In the genomic region with DNA sequence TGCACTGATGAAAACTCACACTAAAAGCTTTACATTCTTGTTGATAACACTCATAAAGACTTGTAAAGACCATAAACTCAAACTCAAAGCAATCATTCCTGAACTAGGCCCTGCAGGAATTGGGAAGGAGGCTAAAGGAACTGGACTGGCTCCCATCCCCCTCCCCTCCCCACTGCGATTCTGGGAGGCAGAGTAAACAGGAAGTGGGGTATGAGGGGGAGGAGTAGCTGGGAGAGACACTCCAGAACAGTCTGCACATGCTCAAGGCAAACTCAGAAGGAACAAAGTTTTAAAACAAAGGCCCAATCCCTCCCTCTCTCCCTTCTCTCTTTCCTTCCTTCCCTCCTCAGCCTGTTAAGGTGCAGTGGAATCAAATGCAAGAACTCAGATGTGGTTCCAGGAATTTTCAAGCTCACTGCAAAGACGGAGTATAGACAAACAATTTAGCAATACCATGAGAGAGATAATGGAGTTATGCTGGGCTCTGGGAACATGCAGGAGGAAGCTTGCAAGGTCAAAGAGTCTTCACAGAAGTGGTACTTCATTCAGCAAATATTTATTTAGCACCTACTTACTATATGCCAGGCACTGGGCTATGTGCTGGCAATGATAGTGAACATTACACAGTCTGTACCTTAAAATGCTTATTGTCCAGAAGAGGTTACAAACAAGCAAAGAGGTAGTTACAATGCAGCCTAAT, we compare ENCODE assay signal across 8 cellular contexts. TPM values are rescaled to one million over a fixed set of nuclear protein-coding genes. Genes with fewer than 3 reads are reported as not detected.
DNase-seq lines count a peak whose midpoint lies in the region; ATAC-seq, FAIRE-seq and TF ChIP-seq lines count a peak whose summit lies in the region.

No MANE protein-coding gene starts in this region.

- H3K27me3 ChIP-seq in layer of hippocampus (ENCODE audit: control insufficient read depth, insufficient read depth, low read length): no peaks in the 10 kb centered on the region

- peak; percentile 47 for ATAC-seq in activated naive CD8-positive, alpha-beta T cell treated with anti-CD3 and anti-CD28 coated beads, Interleukin-2, amount 10 ng/mL, durations not matched to agents 7 days and 5 days (ENCODE audit: low read depth)
- ATAC-seq in WTC11: peak; percentile 92

- no peak for FAIRE-seq in urothelium cell line (lab: Jason Lieb, UNC)

- no peak overlapping the region for H3K27ac Mint-ChIP-seq in activated naive CD8-positive, alpha-beta T cell treated with anti-CD3 and anti-CD28 coated beads, Interleukin-2, amount 10 ng/mL, durations not matched to agents 7 days and 5 days
- H3K27ac Mint-ChIP-seq in activated naive CD8-positive, alpha-beta T cell treated with anti-CD3 and anti-CD28 coated beads for 36 hours: no peak overlapping the region
- H3K27ac Mint-ChIP-seq in WTC11: no peak overlapping the region; the same call in 1 of the 2 replicates

- H3K36me3 Mint-ChIP-seq in activated naive CD8-positive, alpha-beta T cell treated with anti-CD3 and anti-CD28 coated beads, Interleukin-2, amount 10 ng/mL, durations not matched to agents 7 days and 5 days: peaks cover 2% of the 10 kb centered on the region
- peaks cover 2% of the 10 kb centered on the region for H3K36me3 Mint-ChIP-seq in activated naive CD8-positive, alpha-beta T cell treated with anti-CD3 and anti-CD28 coated beads for 36 hours
- H3K36me3 Mint-ChIP-seq in WTC11: no peaks in the 10 kb centered on the region

- POLR2A ChIA-PET in activated naive CD8-positive, alpha-beta T cell treated with anti-CD3 and anti-CD28 coated beads, Interleukin-2, amount 10 ng/mL, durations not matched to agents 7 days and 5 days (lab: Charles Lee): interaction anchor here (0.8 to 3.9 kb wide), 3 partner anchors 13 to 167 kb away, joined by 3 to 82 read pairs (median 3); a partner anchor contains a TSS
- POLR2A ChIA-PET in WTC11 (lab: Charles Lee): interaction anchor here (0.8 to 1.4 kb wide), 2 partner anchors 13 to 16 kb away, joined by 4 read pairs; a partner anchor contains a TSS

- H3K27me3 Mint-ChIP-seq in activated naive CD8-positive, alpha-beta T cell treated with anti-CD3 and anti-CD28 coated beads, Interleukin-2, amount 10 ng/mL, durations not matched to agents 7 days and 5 days: no peaks in the 10 kb centered on the region
- H3K27me3 Mint-ChIP-seq in activated naive CD8-positive, alpha-beta T cell treated with anti-CD3 and anti-CD28 coated beads for 36 hours: no peaks in the 10 kb centered on the region
- no peaks in the 10 kb centered on the region for H3K27me3 Mint-ChIP-seq in WTC11 (ENCODE audit: low read depth)

- H3K4me1 Mint-ChIP-seq in activated naive CD8-positive, alpha-beta T cell treated with anti-CD3 and anti-CD28 coated beads, Interleukin-2, amount 10 ng/mL, durations not matched to agents 7 days and 5 days: peaks cover 6% of the 10 kb centered on the region
- peaks cover 11% of the 10 kb centered on the region for H3K4me1 Mint-ChIP-seq in activated naive CD8-positive, alpha-beta T cell treated with anti-CD3 and anti-CD28 coated beads for 36 hours
- H3K4me1 Mint-ChIP-seq in WTC11: peaks cover 7% of the 10 kb centered on the region

- H3K4me3 Mint-ChIP-seq in activated naive CD8-positive, alpha-beta T cell treated with anti-CD3 and anti-CD28 coated beads, Interleukin-2, amount 10 ng/mL, durations not matched to agents 7 days and 5 days: no peak overlapping the region
- H3K4me3 Mint-ChIP-seq in activated naive CD8-positive, alpha-beta T cell treated with anti-CD3 and anti-CD28 coated beads for 36 hours: no peak overlapping the region
- H3K4me3 Mint-ChIP-seq in WTC11: no peak overlapping the region

- no peak for TF ChIP-seq CTCF in WTC11 (IDR thresholded peaks at IDR 0.05)

- no peaks in the 10 kb centered on the region for H3K9me3 Mint-ChIP-seq in activated naive CD8-positive, alpha-beta T cell treated with anti-CD3 and anti-CD28 coated beads, Interleukin-2, amount 10 ng/mL, durations not matched to agents 7 days and 5 days
- peaks cover 4% of the 10 kb centered on the region for H3K9me3 Mint-ChIP-seq in activated naive CD8-positive, alpha-beta T cell treated with anti-CD3 and anti-CD28 coated beads for 36 hours
- H3K9me3 Mint-ChIP-seq in WTC11: peaks cover 8% of the 10 kb centered on the region

- H3K27ac ChIP-seq in layer of hippocampus (ENCODE audit: low read depth, low read length): peak overlapping the region; percentile 24

- DNase-seq in activated naive CD8-positive, alpha-beta T cell treated with anti-CD3 and anti-CD28 coated beads, Interleukin-2, amount 10 ng/mL, durations not matched to agents 7 days and 5 days: no peak
- DNase-seq in activated naive CD8-positive, alpha-beta T cell treated with anti-CD3 and anti-CD28 coated beads for 36 hours: no peak
- peak; percentile 21 for DNase-seq in WTC11 (ENCODE audit: low spot score)
- peak; percentile 40 for DNase-seq in urothelium cell line (ENCODE audit: low spot score)
- DNase-seq in DMS114 treated with DMSO at 0.1 percent for 48 hours (lab: John Stamatoyannopoulos, UW; ENCODE audit: unreplicated experiment): no peak
- DNase-seq in activated CD8-positive, alpha-beta memory T cell treated with anti-CD3 and anti-CD28 coated beads for 24 hours: no peak
- DNase-seq in NCI-H2171 (lab: John Stamatoyannopoulos, UW): no peak

- CTCF ChIA-PET in WTC11 (lab: Charles Lee): no interaction called here

TF ChIP-seq in WTC11, 78 proteins besides CTCF, POLR2A, EP300 and RAD21:
- TF ChIP-seq, protein P1, sequence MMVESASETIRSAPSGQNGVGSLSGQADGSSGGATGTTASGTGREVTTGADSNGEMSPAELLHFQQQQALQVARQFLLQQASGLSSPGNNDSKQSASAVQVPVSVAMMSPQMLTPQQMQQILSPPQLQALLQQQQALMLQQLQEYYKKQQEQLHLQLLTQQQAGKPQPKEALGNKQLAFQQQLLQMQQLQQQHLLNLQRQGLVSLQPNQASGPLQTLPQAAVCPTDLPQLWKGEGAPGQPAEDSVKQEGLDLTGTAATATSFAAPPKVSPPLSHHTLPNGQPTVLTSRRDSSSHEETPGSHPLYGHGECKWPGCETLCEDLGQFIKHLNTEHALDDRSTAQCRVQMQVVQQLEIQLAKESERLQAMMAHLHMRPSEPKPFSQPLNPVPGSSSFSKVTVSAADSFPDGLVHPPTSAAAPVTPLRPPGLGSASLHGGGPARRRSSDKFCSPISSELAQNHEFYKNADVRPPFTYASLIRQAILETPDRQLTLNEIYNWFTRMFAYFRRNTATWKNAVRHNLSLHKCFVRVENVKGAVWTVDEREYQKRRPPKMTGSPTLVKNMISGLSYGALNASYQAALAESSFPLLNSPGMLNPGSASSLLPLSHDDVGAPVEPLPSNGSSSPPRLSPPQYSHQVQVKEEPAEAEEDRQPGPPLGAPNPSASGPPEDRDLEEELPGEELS (CRISPR knock-in tag; IDR thresholded peaks at IDR 0.05): 0 out of 2 replicates have a peak, but pooled peaks have one; percentile 71
- TF ChIP-seq CBFB (CRISPR knock-in tag; IDR thresholded peaks at IDR 0.05; ENCODE audit: low read depth): no peak

RNA-seq across cellular contexts. Expression of a gene that starts 15.9 kb away (rescaled TPM):
- total RNA-seq in activated naive CD8-positive, alpha-beta T cell treated with anti-CD3 and anti-CD28 coated beads, Interleukin-2, amount 10 ng/mL, durations not matched to agents 7 days and 5 days: 10 to 100 TPM; 73.6 to 76.5 TPM
- 100 to 1,000 TPM in 1 of 2 experiments, 10 to 100 TPM in 1; 97.4 to 103 TPM for total RNA-seq in activated naive CD8-positive, alpha-beta T cell treated with anti-CD3 and anti-CD28 coated beads for 36 hours
- 118 to 132 TPM (median 131 TPM) in 3 replicates for total RNA-seq in WTC11 (2021)

Comparison
In these comparisons a context has a peak if more than half of its experiments do, and no peak if none do; other contexts are left out.
1. DNase-seq: peak in WTC11 (single experiment) and urothelium cell line (single experiment); none in activated naive CD8-positive, alpha-beta T cell treated with anti-CD3 and anti-CD28 coated beads, Interleukin-2, amount 10 ng/mL, durations not matched to agents 7 days and 5 days (single experiment), activated naive CD8-positive, alpha-beta T cell treated with anti-CD3 and anti-CD28 coated beads for 36 hours (single experiment), DMS114 treated with DMSO at 0.1 percent for 48 hours (single experiment), activated CD8-positive, alpha-beta memory T cell treated with anti-CD3 and anti-CD28 coated beads for 24 hours (single experiment) and NCI-H2171 (single experiment).